ENCODE assay signal across 8 cellular contexts in genomic region chr12:93570552-93571359, GRCh38. TPM values are rescaled to one million over a fixed set of nuclear protein-coding genes. Genes with fewer than 3 reads are reported as not detected.
DNase-seq lines count a peak whose midpoint lies in the region; ATAC-seq and TF ChIP-seq lines count a peak whose summit lies in the region.

No MANE protein-coding gene starts in this region.

- H3K27ac ChIP-seq in CD8-positive, alpha-beta memory T cell (ENCODE audit: low read depth, low read length): peak overlapping the region; percentile 83

- H3K4me1 Mint-ChIP-seq in CD8-positive, alpha-beta memory T cell: peaks cover 18 to 40% (median 38%) of the 10 kb centered on the region in 3 donors

- H3K36me3 Mint-ChIP-seq in CD8-positive, alpha-beta memory T cell: peaks cover 0 to 7% (median 4%) of the 10 kb centered on the region in 3 donors

- H3K27ac Mint-ChIP-seq in CD8-positive, alpha-beta memory T cell: peak overlapping the region in 7 of 8 donors; percentile 71 to 98 (median 93)

- peaks cover 4 to 5% of the 10 kb centered on the region in 2 donors for H3K27me3 Mint-ChIP-seq in CD8-positive, alpha-beta memory T cell

- H3K9me3 ChIP-seq in CD8-positive, alpha-beta memory T cell (ENCODE audit: low read length): no peaks in the 10 kb centered on the region
- H3K9me3 ChIP-seq in NT2/D1 (ENCODE audit: insufficient read depth, low read length) (no peaks in the 10 kb centered on the region), mononuclear cell (ENCODE audit: low read depth, low read length) (no peaks in the 10 kb centered on the region)

- no peaks in the 10 kb centered on the region for H3K9me3 Mint-ChIP-seq in CD8-positive, alpha-beta memory T cell

- no peaks in the 10 kb centered on the region for H3K27me3 ChIP-seq in CD8-positive, alpha-beta memory T cell (ENCODE audit: insufficient read depth, low read length, poor library complexity, severe bottlenecking)
- peaks cover 3% of the 10 kb centered on the region for H3K27me3 ChIP-seq in NT2/D1 (ENCODE audit: insufficient read depth, insufficient read length)
- peaks cover 52% of the 10 kb centered on the region for H3K27me3 ChIP-seq in mononuclear cell (ENCODE audit: insufficient read depth, low read length)

- peak overlapping the region; percentile 90 for H3K4me3 ChIP-seq in CD8-positive, alpha-beta memory T cell (ENCODE audit: low read length)
- peak overlapping the region; percentile 71 for H3K4me3 ChIP-seq in NT2/D1 (ENCODE audit: insufficient read length, low read depth)
- H3K4me3 ChIP-seq in epithelial cell of esophagus (ENCODE audit: low read length): peak overlapping the region; percentile 71
- peak overlapping the region; percentile 63 for H3K4me3 ChIP-seq in mononuclear cell (ENCODE audit: low read length)

- CTCF ChIA-PET in CD8-positive, alpha-beta memory T cell (lab: Charles Lee): interaction anchor here (0.7 to 8.6 kb wide), 6 partner anchors 75 to 531 kb away, joined by 3 to 141 read pairs (median 4); partner anchors contain the start of gene CRADD

- ATAC-seq in GM19438 (IDR thresholded peaks at IDR 0.05; ENCODE audit: low read depth, unreplicated experiment) (peak; percentile 40), HG03571 (IDR thresholded peaks at IDR 0.05; ENCODE audit: unreplicated experiment) (peak; percentile 46)

- H3K4me1 ChIP-seq in CD8-positive, alpha-beta memory T cell (ENCODE audit: insufficient read depth, low read length): peaks cover 18% of the 10 kb centered on the region
- H3K4me1 ChIP-seq in NT2/D1 (ENCODE audit: insufficient read depth, insufficient read length): peaks cover 2% of the 10 kb centered on the region
- peaks cover 40% of the 10 kb centered on the region for H3K4me1 ChIP-seq in mononuclear cell (ENCODE audit: insufficient read depth, low read length)

- H3K4me3 Mint-ChIP-seq in CD8-positive, alpha-beta memory T cell: peak overlapping the region; percentile 91 to 97 (median 95)

- POLR2A ChIA-PET in CD8-positive, alpha-beta memory T cell (lab: Charles Lee): interaction anchor here (0.5 to 1.0 kb wide), 3 partner anchors 20 to 532 kb away, joined by 3 read pairs; partner anchors contain the start of gene CRADD

- no peak for TF ChIP-seq CTCF in epithelial cell of esophagus (IDR thresholded peaks at IDR 0.05; ENCODE audit: insufficient read depth, low read depth, low read length, missing control alignments)

- H3K9ac ChIP-seq in NT2/D1 (ENCODE audit: insufficient read length, low read depth): peak overlapping the region; percentile 90

- DNase-seq in CD8-positive, alpha-beta memory T cell: peak; percentile 70 to 84 (median 80)
- DNase-seq in NT2/D1 (ENCODE audit: low read depth, low spot score) (peak; percentile 86), activated T-cell treated with anti-CD3 and anti-CD28 coated beads for 24 hours (ENCODE audit: low read depth) (peak; percentile 83), epithelial cell of esophagus (ENCODE audit: low read depth) (peak; percentile 99)
- DNase-seq in stimulated activated CD8-positive, alpha-beta memory T cell treated with anti-CD3 and anti-CD28 coated beads, Interleukin-2, amount 100 ng/mL, for 48 hours (ENCODE audit: low read depth in 2 of 2): peak; percentile 83 to 86

- no peaks in the 10 kb centered on the region for H3K36me3 ChIP-seq in CD8-positive, alpha-beta memory T cell (ENCODE audit: insufficient read depth, low read length)
- peaks cover 31% of the 10 kb centered on the region for H3K36me3 ChIP-seq in NT2/D1 (ENCODE audit: insufficient read depth, insufficient read length, low read length)

RNA-seq across cellular contexts. Expression of gene SOCS2, which starts 1.7 kb away (rescaled TPM):
- 10 to 100 TPM; 11.6 to 12.9 TPM for total RNA-seq in CD8-positive, alpha-beta memory T cell
- 21.7 TPM for polyA plus RNA-seq in CD8-positive, alpha-beta memory T cell
- total RNA-seq in mononuclear cell: 6.9 TPM

Comparison
In these comparisons a context has a peak if more than half of its experiments do, and no peak if none do; other contexts are left out.
1. Peak in every context shown above with its lines: DNase-seq, ATAC-seq, H3K4me3 ChIP-seq and H3K27ac ChIP-seq.